Comparison of ENCODE assay signal across 8 cellular contexts in genomic region chr2:151637284-151637781, GRCh38.
DNase-seq lines count a peak whose midpoint lies in the region; ATAC-seq and TF ChIP-seq lines count a peak whose summit lies in the region.

No MANE protein-coding gene starts in this region.

- H3K79me2 ChIP-seq in mesendoderm (ENCODE audit: control insufficient read depth, insufficient read depth, low read length) = no peaks in the 10 kb centered on the region

- no peak for TF ChIP-seq POLR2A in adrenal gland (IDR thresholded peaks at IDR 0.05)

- no peak overlapping the region for H4K8ac ChIP-seq in mesendoderm (ENCODE audit: low read depth, low read length)

- no peak overlapping the region for H3K4me3 ChIP-seq in mesendoderm (ENCODE audit: low read length)
- no peak overlapping the region for H3K4me3 ChIP-seq in adrenal gland

- no CpG with 5 or more reads among the region's 8 CpGs for WGBS in mesendoderm (ENCODE audit: extremely low coverage, insufficient coverage, low lambda C conversion rate)
- WGBS in adrenal gland, 4 donors = 54 to 81% (median 59%) methylated on average over 8 of the region's 8 CpGs

- peak overlapping the region; percentile 91 for H3K27ac Mint-ChIP-seq in activated CD8-positive, alpha-beta memory T cell treated with anti-CD3 and anti-CD28 coated beads, Interleukin-2, amount 10 ng/mL, durations not matched to agents 7 days and 5 days

- H3K4me3 Mint-ChIP-seq in activated CD8-positive, alpha-beta memory T cell treated with anti-CD3 and anti-CD28 coated beads, Interleukin-2, amount 10 ng/mL, durations not matched to agents 7 days and 5 days = peak overlapping the region; percentile 51

- H3K4me1 ChIP-seq in mesendoderm (ENCODE audit: control insufficient read depth, low read depth, low read length) (no peaks in the 10 kb centered on the region), adrenal gland (replicated peaks in 1 of 2) (peaks cover 0 to 9% of the 10 kb centered on the region in 2 donors)

- no peak overlapping the region for H3K4ac ChIP-seq in mesendoderm (ENCODE audit: low read depth, low read length)

- H3K4me1 Mint-ChIP-seq in activated CD8-positive, alpha-beta memory T cell treated with anti-CD3 and anti-CD28 coated beads, Interleukin-2, amount 10 ng/mL, durations not matched to agents 7 days and 5 days = peaks cover 32% of the 10 kb centered on the region

- no peaks in the 10 kb centered on the region for H3K79me1 ChIP-seq in mesendoderm (ENCODE audit: low read length)

- H3K27me3 ChIP-seq in mesendoderm (ENCODE audit: insufficient read depth, low read length, poor library complexity) (no peaks in the 10 kb centered on the region), adrenal gland (no peaks in the 10 kb centered on the region)

- no peak overlapping the region for H4K5ac ChIP-seq in mesendoderm (ENCODE audit: low read length)

- DNase-seq in KBM-7 (peak; percentile 82), mucosa of gallbladder (ENCODE audit: low spot score) (peak; percentile 67), ACHN (no peak), mesendoderm (no peak), adrenal gland (no peak), NCI-H2107 treated with DMSO at 0.1 percent for 48 hours (lab: John Stamatoyannopoulos, UW; ENCODE audit: unreplicated experiment) (no peak)
- peak; percentile 86 for DNase-seq in activated CD8-positive, alpha-beta memory T cell treated with anti-CD3 and anti-CD28 coated beads, Interleukin-2, amount 10 ng/mL, durations not matched to agents 7 days and 5 days

- H3K4me2 ChIP-seq in mesendoderm (ENCODE audit: low read length) = no peak overlapping the region

- no peak overlapping the region for H3K27ac ChIP-seq in mesendoderm (ENCODE audit: low read depth, low read length)
- H3K27ac ChIP-seq in adrenal gland = no peak overlapping the region

- H3K9me3 Mint-ChIP-seq in activated CD8-positive, alpha-beta memory T cell treated with anti-CD3 and anti-CD28 coated beads, Interleukin-2, amount 10 ng/mL, durations not matched to agents 7 days and 5 days (ENCODE audit: low read depth) = peaks cover 3% of the 10 kb centered on the region

- H3K9ac ChIP-seq in mesendoderm (ENCODE audit: low read length) = no peak overlapping the region

- no peaks in the 10 kb centered on the region for H3K27me3 Mint-ChIP-seq in activated CD8-positive, alpha-beta memory T cell treated with anti-CD3 and anti-CD28 coated beads, Interleukin-2, amount 10 ng/mL, durations not matched to agents 7 days and 5 days

- no peak for TF ChIP-seq CTCF in adrenal gland (IDR thresholded peaks at IDR 0.05)

- in situ Hi-C loops in KBM-7 (cut with MboI; ENCODE audit: low pct_unique_long_range_greater_than_20kb, low sequenced_read_pairs) (no loop called here), ACHN (cut with HindIII; ENCODE audit: low pct_ligation_motif_present, low pct_unique_long_range_greater_than_20kb, low sequenced_read_pairs) (no loop called here)

- peaks cover 13% of the 10 kb centered on the region for H3K36me3 Mint-ChIP-seq in activated CD8-positive, alpha-beta memory T cell treated with anti-CD3 and anti-CD28 coated beads, Interleukin-2, amount 10 ng/mL, durations not matched to agents 7 days and 5 days

- no peak overlapping the region for H3K23ac ChIP-seq in mesendoderm (ENCODE audit: low read length)

- no peaks in the 10 kb centered on the region for H3K9me3 ChIP-seq in adrenal gland (replicated peaks in 1 of 3)

- no peak overlapping the region for H2BK120ac ChIP-seq in mesendoderm (ENCODE audit: low read depth, low read length)

- H2AK5ac ChIP-seq in mesendoderm (ENCODE audit: low read length) = no peak overlapping the region

- H3K36me3 ChIP-seq in mesendoderm (ENCODE audit: control insufficient read depth, insufficient read depth, low read length) (no peaks in the 10 kb centered on the region), adrenal gland (replicated peaks in 1 of 2) (no peaks in the 10 kb centered on the region)

- CTCF ChIA-PET in activated CD8-positive, alpha-beta memory T cell treated with anti-CD3 and anti-CD28 coated beads, Interleukin-2, amount 10 ng/mL, durations not matched to agents 7 days and 5 days (lab: Charles Lee) = interaction anchor here (0.8 to 1.3 kb wide), 3 partner anchors 8 to 23 kb away, joined by 3 to 6 read pairs (median 3); no protein-coding TSS in a partner anchor

- no peak overlapping the region for H2BK5ac ChIP-seq in mesendoderm (ENCODE audit: low read length)

- peak; percentile 51 for ATAC-seq in GM21367 (IDR thresholded peaks at IDR 0.05; ENCODE audit: unreplicated experiment)
- peak; percentile 99 for ATAC-seq in activated CD8-positive, alpha-beta memory T cell treated with anti-CD3 and anti-CD28 coated beads, Interleukin-2, amount 10 ng/mL, durations not matched to agents 7 days and 5 days

- intact Hi-C loops in adrenal gland (cut with DNase I) = no loop called here

- no peak overlapping the region for H3K56ac ChIP-seq in mesendoderm (ENCODE audit: low read length)

- H3K18ac ChIP-seq in mesendoderm (ENCODE audit: low read length) = no peak overlapping the region

- no peak overlapping the region for H2BK15ac ChIP-seq in mesendoderm (replicated peaks; ENCODE audit: low read depth)

Comparison
In these comparisons a context has a peak if more than half of its experiments do, and no peak if none do; other contexts are left out.
1. DNase-seq: peak in KBM-7 (single experiment), activated CD8-positive, alpha-beta memory T cell treated with anti-CD3 and anti-CD28 coated beads, Interleukin-2, amount 10 ng/mL, durations not matched to agents 7 days and 5 days (single experiment) and mucosa of gallbladder (single experiment); none in ACHN (single experiment), mesendoderm (single experiment), adrenal gland (0 of 7) and NCI-H2107 treated with DMSO at 0.1 percent for 48 hours (single experiment).